13 cellular contexts compared by ENCODE assay signal in genomic region chr16:22153074-22153473, GRCh38. TPM values are rescaled to one million over a fixed set of nuclear protein-coding genes. Genes with fewer than 3 reads are reported as not detected.
"Had no signal": no experiment of that assay in that cellular context is flagged by ENCODE, and none has a peak within 500 bp of the region (broad histone marks: within the 10 kb centered on the region; RNA-seq: fewer than 3 reads in every experiment).

No MANE protein-coding gene starts in this region.

RNA-seq across cellular contexts. Expression of gene SDR42E2, which starts 9.2 kb away (rescaled TPM):
- total RNA-seq: dermis blood vessel endothelial cell, esophagus mucosa, esophagus squamous epithelium, foreskin keratinocyte, frontal cortex, gastroesophageal sphincter, heart left ventricle, hepatocyte, kidney epithelial cell, left cardiac atrium, left ventricle myocardium superior, lower leg skin had no signal
- polyA plus RNA-seq: foreskin keratinocyte, heart left ventricle, hepatocyte, keratinocyte had no signal
